Comparison of ENCODE assay signal across 10 cellular contexts in the genomic region with DNA sequence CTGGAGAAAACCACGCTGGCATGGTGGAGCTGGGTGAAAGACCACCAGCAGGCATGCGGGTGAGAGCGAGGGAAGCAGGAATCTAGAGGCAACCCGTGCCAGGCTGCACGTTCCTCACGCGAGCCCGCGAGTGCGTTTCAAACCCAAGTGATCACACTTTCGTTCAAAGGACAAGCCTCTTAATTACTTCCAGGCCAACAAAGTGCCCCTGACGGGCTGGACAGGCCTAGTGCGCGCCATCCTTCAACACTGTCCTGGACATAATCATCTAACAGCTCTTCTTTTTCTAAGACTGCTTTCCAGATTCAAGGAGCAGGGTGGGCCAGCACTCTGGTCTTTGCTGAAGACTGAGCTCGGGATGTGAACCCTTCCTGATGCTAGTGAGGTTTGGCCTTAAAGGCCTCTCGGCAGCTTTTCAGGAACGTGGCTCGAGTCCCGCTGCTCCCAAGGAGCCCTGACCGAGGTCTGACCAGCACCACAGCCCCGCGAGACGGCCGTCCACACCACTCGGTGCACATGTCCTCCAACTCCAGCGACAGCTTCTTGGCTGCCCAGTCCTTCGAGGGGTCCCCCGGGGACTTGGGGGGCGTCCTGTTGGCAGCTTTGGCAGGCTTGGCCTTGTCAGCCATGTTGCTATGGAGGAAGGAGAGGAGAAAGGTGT. TPM values are rescaled to one million over a fixed set of nuclear protein-coding genes. Genes with fewer than 3 reads are reported as not detected.
DNase-seq lines count a peak whose midpoint lies in the region; ATAC-seq, FAIRE-seq and TF ChIP-seq lines count a peak whose summit lies in the region.
"Not testable (repeated sequence)": the region's sequence is repeated elsewhere in the genome, so short reads cannot be mapped to it uniquely, and the experiment has no call there.
"Had no signal": no experiment of that assay in that cellular context is flagged by ENCODE, and none has a peak within 500 bp of the region (broad histone marks: within the 10 kb centered on the region; RNA-seq: fewer than 3 reads in every experiment).

No MANE protein-coding gene starts in this region.

- not testable (repeated sequence) for H3K4me2 ChIP-seq in K562 (ENCODE audit: insufficient read depth, low read length)

- not testable (repeated sequence) for BruUV-seq in K562 (replicated peaks; lab: Mats Ljungman, UMichigan)

- H3K36me3 ChIP-seq in BE2C; RWPE2 (ENCODE audit: low read depth); K562 (ENCODE audit: control insufficient read depth, insufficient read depth, low read length): not testable (repeated sequence)

- H3K27ac Mint-ChIP-seq in nephron progenitor cell = peak overlapping the region; percentile 57
- not testable (repeated sequence) for H3K27ac Mint-ChIP-seq in type B pancreatic cell

- in situ Hi-C loops in K562 (cut with MboI) = loop anchor here (5.0 kb wide), 1 partner anchor 92 kb away; no protein-coding TSS in a partner anchor

- not testable (repeated sequence) for TF ChIP-seq POLR2A in K562 (conservative IDR thresholded peaks at IDR 0.05)

- CTCF ChIA-PET in K562 (lab: Yijun Ruan, JAX; ENCODE audit: low intra/inter-chr PET ratio) = not testable (repeated sequence)

- H3K4me3 ChIP-seq in BE2C (ENCODE audit: low read depth, low read length); RWPE2 (ENCODE audit: severe bottlenecking); K562: not testable (repeated sequence)

- H3K4me1 ChIP-seq in BE2C; RWPE2 (ENCODE audit: insufficient read depth, poor library complexity, severe bottlenecking): not testable (repeated sequence)
- peaks cover 0 to 13% of the 10 kb centered on the region in 2 experiments; a peak in 1 of 5 replicates for H3K4me1 ChIP-seq in K562 (replicated peaks in 1 of 2; ENCODE audit: control insufficient read depth in 2 of 2, insufficient read depth in 2 of 2, low read length in 2 of 2)

- FAIRE-seq in K562 (lab: Jason Lieb, UNC) = peak; percentile 56

- H3K36me3 Mint-ChIP-seq in nephron progenitor cell (ENCODE audit: low read depth); type B pancreatic cell: not testable (repeated sequence)

- TF ChIP-seq EP300 in K562 (IDR thresholded peaks at IDR 0.05; ENCODE audit: low read length) = not testable (repeated sequence)

- not testable (repeated sequence) for H3K9ac ChIP-seq in K562 (ENCODE audit: insufficient read depth in 1 of 2, low read depth in 2 of 2, low read length in 2 of 2)

- not testable (repeated sequence) for H3K9me3 ChIP-seq in BE2C; RWPE2 (ENCODE audit: severe bottlenecking); K562 (replicated peaks; ENCODE audit: control insufficient read depth, insufficient read depth, low read depth, low read length)

- H3K4me3 Mint-ChIP-seq in nephron progenitor cell, type B pancreatic cell: not testable (repeated sequence)

- not testable (repeated sequence) for H4K20me1 ChIP-seq in K562 (replicated peaks; ENCODE audit: control insufficient read depth, insufficient read depth, low read length)

- H2AFZ ChIP-seq in K562 (ENCODE audit: low read depth, low read length) = not testable (repeated sequence)

- H3K4me1 Mint-ChIP-seq in nephron progenitor cell = peaks cover 13% of the 10 kb centered on the region
- H3K4me1 Mint-ChIP-seq in type B pancreatic cell (ENCODE audit: unreplicated experiment) = not testable (repeated sequence)

- not testable (repeated sequence) for H3K27ac ChIP-seq in RWPE2 (ENCODE audit: poor library complexity, severe bottlenecking); K562 (ENCODE audit: extremely low read depth, low read depth, low read length)

- POLR2A ChIA-PET in K562 (lab: Yijun Ruan, JAX) = not testable (repeated sequence)

- not testable (repeated sequence) for ATAC-seq in RWPE2 (ENCODE audit: low read depth); K562; left lobe of liver

- intact Hi-C loops in K562 (cut with micrococcal nuclease) = loop anchor here (5.0 kb wide), 1 partner anchor 87 kb away; no protein-coding TSS in a partner anchor
- intact Hi-C loops in cardiac septum (cut with DNase I) = loop anchor here (10.0 kb wide), 1 partner anchor 85 kb away; no protein-coding TSS in a partner anchor

- TF ChIP-seq CTCF in BE2C (IDR thresholded peaks at IDR 0.05; ENCODE audit: low read depth, low read length); RWPE2 (IDR thresholded peaks at IDR 0.05; ENCODE audit: poor library complexity, severe bottlenecking); K562 (IDR thresholded peaks at IDR 0.05 in 2 of 3, conservative IDR thresholded peaks at IDR 0.05 in 1 of 3; ENCODE audit: insufficient read depth in 2 of 3, low read depth in 1 of 3, low read length in 3 of 3); nephron progenitor cell (IDR thresholded peaks at IDR 0.05); type B pancreatic cell (conservative IDR thresholded peaks at IDR 0.05): not testable (repeated sequence)

- TF ChIP-seq RAD21 in K562 (CRISPR knock-in tag; conservative IDR thresholded peaks at IDR 0.05 in 1 of 2, IDR thresholded peaks at IDR 0.05 in 1 of 2) = not testable (repeated sequence)

- not testable (repeated sequence) for H3K79me2 ChIP-seq in K562 (ENCODE audit: control insufficient read depth, insufficient read depth, low read length)

- peaks cover 11% of the 10 kb centered on the region for H3K27me3 Mint-ChIP-seq in nephron progenitor cell (ENCODE audit: low read depth, poor library complexity)
- not testable (repeated sequence) for H3K27me3 Mint-ChIP-seq in type B pancreatic cell

- H3K9me3 Mint-ChIP-seq in nephron progenitor cell, type B pancreatic cell: not testable (repeated sequence)

- not testable (repeated sequence) for H3K27me3 ChIP-seq in BE2C; RWPE2 (ENCODE audit: insufficient read depth, poor library complexity, severe bottlenecking)
- H3K27me3 ChIP-seq in K562 (ENCODE audit: control insufficient read depth in 2 of 2, insufficient read depth in 2 of 2, low read length in 2 of 2) = peaks cover 4 to 29% of the 10 kb centered on the region in 2 experiments; a peak in 4 of 5 replicates

- not testable (repeated sequence) for H3K9me1 ChIP-seq in K562 (ENCODE audit: control insufficient read depth, insufficient read depth, low read length)

- WGBS in K562 (ENCODE audit: insufficient coverage, low coverage, missing lambda C conversion rate) = 6% methylated on average over 18 of the region's 29 CpGs

- peak; percentile 15 for DNase-seq in BE2C
- DNase-seq in RWPE2 (ENCODE audit: low spot score) = peak; percentile 60
- peak; percentile 4 for DNase-seq in activated CD8-positive, alpha-beta memory T cell treated with anti-CD3 and anti-CD28 coated beads, Interleukin-2, amount 50 U/mL, for 4 hours
- DNase-seq in K562 (ENCODE audit: extremely low read depth in 1 of 4, low spot score in 3 of 4); nephron progenitor cell: not testable (repeated sequence)
- DNase-seq in cardiac septum (ENCODE audit: low spot score) = peak; percentile 73
- peak; percentile 42 for DNase-seq in left lobe of liver (ENCODE audit: low spot score)
- DNase-seq in type B pancreatic cell (ENCODE audit: extremely low spot score, unreplicated experiment) = peak; percentile 66

RNA-seq across cellular contexts. Expression of a gene that starts 14.9 kb away (rescaled TPM):
- 21.0 TPM for polyA plus RNA-seq in BE2C (2012; ENCODE audit: insufficient read depth, insufficient read length, low read depth)
- total RNA-seq in K562 (2011; cell fraction: chromatin; rRNA removed; ENCODE audit: low replicate concordance) = 0.90 TPM in 1 of 2 replicates, not detected in the other
- total RNA-seq in K562 (2011; cell fraction: nucleolus; rRNA removed) = 0.26 TPM in 1 of 2 replicates, not detected in the other
- not detected in 2 replicates for total RNA-seq in K562 (2011; cell fraction: nucleoplasm; rRNA removed)
- total RNA-seq in K562 (2014; rRNA removed) = 0.12 and 0.23 TPM in 2 replicates
- total RNA-seq in K562 (2014; rRNA removed; fragmentation: Illumina TruSeq; extraction: Trizol) = 0.15 and 0.22 TPM in 2 replicates
- total RNA-seq in K562 (2015; rRNA removed; fragmentation: Illumina TruSeq; extraction: Trizol) = 0.30 TPM in 1 of 2 replicates, not detected in the other
- total RNA-seq in K562 (2021) = 0.16 TPM in 1 of 2 replicates, not detected in the other
- polyA plus RNA-seq in K562 (2011; rRNA removed) = 0.08 and 0.21 TPM in 2 replicates
- polyA plus RNA-seq in K562 (2011; cell fraction: cytosol; rRNA removed) = not detected in 2 replicates
- 0.46 and 1.5 TPM in 2 replicates for polyA plus RNA-seq in K562 (2011; cell fraction: nucleus; rRNA removed)
- polyA plus RNA-seq in K562 (2012) = 0.14 and 0.47 TPM in 2 replicates
- polyA plus RNA-seq in K562 (2014; fragmentation: Illumina TruSeq; extraction: Trizol) = 0.08 and 0.15 TPM in 2 replicates
- under 1 TPM in 1 of 2 experiments, not detected in 1; 0.03 TPM for polyA plus RNA-seq in K562 (2014; fragmentation: Nextera tagmentation; extraction: Ambion mirVana)
- polyA plus RNA-seq in K562 (2014; rRNA removed) = 0.07 TPM in 1 of 2 replicates, not detected in the other
- polyA minus RNA-seq in K562 (2011; rRNA and poly(A)+ RNA removed) = not detected in 2 replicates
- polyA minus RNA-seq in K562 (2011; cell fraction: cytosol; rRNA and poly(A)+ RNA removed) = not detected in 2 replicates
- 0.22 and 0.54 TPM in 2 replicates for polyA minus RNA-seq in K562 (2011; cell fraction: nucleus; rRNA and poly(A)+ RNA removed)
- 5.5 TPM for total RNA-seq in cardiac septum
- 6.1 TPM for total RNA-seq in left lobe of liver
- total RNA-seq in type B pancreatic cell (ENCODE audit: low replicate concordance) = 2.2 and 4.0 TPM in 2 replicates
- total RNA-seq: GM23248 had no signal
- polyA plus RNA-seq: GM23248, IgD-negative memory B cell had no signal
